Comparison of ENCODE assay signal across 2 cellular contexts in genomic region chr14:102396531-102396930, GRCh38.
TF ChIP-seq lines count a peak whose summit lies in the region.

No MANE protein-coding gene starts in this region.

TF ChIP-seq in WTC11, 78 proteins besides CTCF, POLR2A, EP300 and RAD21 (continues in another document):
- TF ChIP-seq, protein P1, sequence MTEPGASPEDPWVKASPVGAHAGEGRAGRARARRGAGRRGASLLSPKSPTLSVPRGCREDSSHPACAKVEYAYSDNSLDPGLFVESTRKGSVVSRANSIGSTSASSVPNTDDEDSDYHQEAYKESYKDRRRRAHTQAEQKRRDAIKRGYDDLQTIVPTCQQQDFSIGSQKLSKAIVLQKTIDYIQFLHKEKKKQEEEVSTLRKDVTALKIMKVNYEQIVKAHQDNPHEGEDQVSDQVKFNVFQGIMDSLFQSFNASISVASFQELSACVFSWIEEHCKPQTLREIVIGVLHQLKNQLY (CRISPR knock-in tag; IDR thresholded peaks at IDR 0.05): no peak
- TF ChIP-seq, protein P2, sequence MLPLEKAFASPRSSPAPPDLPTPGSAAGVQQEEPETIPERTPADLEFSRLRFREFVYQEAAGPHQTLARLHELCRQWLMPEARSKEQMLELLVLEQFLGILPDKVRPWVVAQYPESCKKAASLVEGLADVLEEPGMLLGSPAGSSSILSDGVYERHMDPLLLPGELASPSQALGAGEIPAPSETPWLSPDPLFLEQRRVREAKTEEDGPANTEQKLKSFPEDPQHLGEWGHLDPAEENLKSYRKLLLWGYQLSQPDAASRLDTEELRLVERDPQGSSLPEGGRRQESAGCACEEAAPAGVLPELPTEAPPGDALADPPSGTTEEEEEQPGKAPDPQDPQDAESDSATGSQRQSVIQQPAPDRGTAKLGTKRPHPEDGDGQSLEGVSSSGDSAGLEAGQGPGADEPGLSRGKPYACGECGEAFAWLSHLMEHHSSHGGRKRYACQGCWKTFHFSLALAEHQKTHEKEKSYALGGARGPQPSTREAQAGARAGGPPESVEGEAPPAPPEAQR (CRISPR knock-in tag; IDR thresholded peaks at IDR 0.05): no peak
- TF ChIP-seq, protein P3, sequence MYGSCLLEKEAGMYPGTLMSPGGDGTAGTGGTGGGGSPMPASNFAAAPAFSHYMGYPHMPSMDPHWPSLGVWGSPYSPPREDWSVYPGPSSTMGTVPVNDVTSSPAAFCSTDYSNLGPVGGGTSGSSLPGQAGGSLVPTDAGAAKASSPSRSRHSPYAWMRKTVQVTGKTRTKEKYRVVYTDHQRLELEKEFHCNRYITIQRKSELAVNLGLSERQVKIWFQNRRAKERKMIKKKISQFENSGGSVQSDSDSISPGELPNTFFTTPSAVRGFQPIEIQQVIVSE (CRISPR knock-in tag; IDR thresholded peaks at IDR 0.05; ENCODE audit: borderline replicate concordance): no peak
- no peak for TF ChIP-seq ZNF671 (CRISPR knock-in tag; IDR thresholded peaks at IDR 0.05)
- TF ChIP-seq TP53 (CRISPR knock-in tag; IDR thresholded peaks at IDR 0.05): no peak
- no peak for TF ChIP-seq EMX1 (CRISPR knock-in tag; IDR thresholded peaks at IDR 0.05)
- no peak for TF ChIP-seq NR1H2 (CRISPR knock-in tag; IDR thresholded peaks at IDR 0.05)
- no peak for TF ChIP-seq PRRX2 (CRISPR knock-in tag; IDR thresholded peaks at IDR 0.05)
- no peak for TF ChIP-seq ZNF423 (CRISPR knock-in tag; IDR thresholded peaks at IDR 0.05)
- TF ChIP-seq ZNF263 (CRISPR knock-in tag; IDR thresholded peaks at IDR 0.05; ENCODE audit: low read depth): no peak
- TF ChIP-seq, protein P4, sequence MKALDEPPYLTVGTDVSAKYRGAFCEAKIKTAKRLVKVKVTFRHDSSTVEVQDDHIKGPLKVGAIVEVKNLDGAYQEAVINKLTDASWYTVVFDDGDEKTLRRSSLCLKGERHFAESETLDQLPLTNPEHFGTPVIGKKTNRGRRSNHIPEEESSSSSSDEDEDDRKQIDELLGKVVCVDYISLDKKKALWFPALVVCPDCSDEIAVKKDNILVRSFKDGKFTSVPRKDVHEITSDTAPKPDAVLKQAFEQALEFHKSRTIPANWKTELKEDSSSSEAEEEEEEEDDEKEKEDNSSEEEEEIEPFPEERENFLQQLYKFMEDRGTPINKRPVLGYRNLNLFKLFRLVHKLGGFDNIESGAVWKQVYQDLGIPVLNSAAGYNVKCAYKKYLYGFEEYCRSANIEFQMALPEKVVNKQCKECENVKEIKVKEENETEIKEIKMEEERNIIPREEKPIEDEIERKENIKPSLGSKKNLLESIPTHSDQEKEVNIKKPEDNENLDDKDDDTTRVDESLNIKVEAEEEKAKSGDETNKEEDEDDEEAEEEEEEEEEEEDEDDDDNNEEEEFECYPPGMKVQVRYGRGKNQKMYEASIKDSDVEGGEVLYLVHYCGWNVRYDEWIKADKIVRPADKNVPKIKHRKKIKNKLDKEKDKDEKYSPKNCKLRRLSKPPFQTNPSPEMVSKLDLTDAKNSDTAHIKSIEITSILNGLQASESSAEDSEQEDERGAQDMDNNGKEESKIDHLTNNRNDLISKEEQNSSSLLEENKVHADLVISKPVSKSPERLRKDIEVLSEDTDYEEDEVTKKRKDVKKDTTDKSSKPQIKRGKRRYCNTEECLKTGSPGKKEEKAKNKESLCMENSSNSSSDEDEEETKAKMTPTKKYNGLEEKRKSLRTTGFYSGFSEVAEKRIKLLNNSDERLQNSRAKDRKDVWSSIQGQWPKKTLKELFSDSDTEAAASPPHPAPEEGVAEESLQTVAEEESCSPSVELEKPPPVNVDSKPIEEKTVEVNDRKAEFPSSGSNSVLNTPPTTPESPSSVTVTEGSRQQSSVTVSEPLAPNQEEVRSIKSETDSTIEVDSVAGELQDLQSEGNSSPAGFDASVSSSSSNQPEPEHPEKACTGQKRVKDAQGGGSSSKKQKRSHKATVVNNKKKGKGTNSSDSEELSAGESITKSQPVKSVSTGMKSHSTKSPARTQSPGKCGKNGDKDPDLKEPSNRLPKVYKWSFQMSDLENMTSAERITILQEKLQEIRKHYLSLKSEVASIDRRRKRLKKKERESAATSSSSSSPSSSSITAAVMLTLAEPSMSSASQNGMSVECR (CRISPR knock-in tag; IDR thresholded peaks at IDR 0.05; ENCODE audit: borderline replicate concordance): no peak
- no peak for TF ChIP-seq FOXP1 (CRISPR knock-in tag; IDR thresholded peaks at IDR 0.05; ENCODE audit: borderline replicate concordance)
- no peak for TF ChIP-seq ATF2 (CRISPR knock-in tag; IDR thresholded peaks at IDR 0.05; ENCODE audit: borderline replicate concordance, low read depth)
- TF ChIP-seq E2F5 (CRISPR knock-in tag; IDR thresholded peaks at IDR 0.05): no peak
- TF ChIP-seq ZNF396 (CRISPR knock-in tag; IDR thresholded peaks at IDR 0.05; ENCODE audit: borderline replicate concordance): no peak

TF ChIP-seq in H1, 55 proteins besides CTCF, POLR2A, EP300 and RAD21:
- TF ChIP-seq KDM4A (IDR thresholded peaks at IDR 0.05; ENCODE audit: low read depth, low read length, severe bottlenecking) (no peak), PHF8 (conservative IDR thresholded peaks at IDR 0.05; ENCODE audit: low read depth, low read length) (no peak), HDAC6 (IDR thresholded peaks at IDR 0.05; ENCODE audit: low read depth, low read length) (no peak), KDM1A (IDR thresholded peaks at IDR 0.05; ENCODE audit: borderline replicate concordance, low read length) (no peak), CTBP2 (IDR thresholded peaks at IDR 0.05; ENCODE audit: borderline replicate concordance, insufficient read depth, insufficient read length, low read length) (no peak)
- TF ChIP-seq, protein P5, sequence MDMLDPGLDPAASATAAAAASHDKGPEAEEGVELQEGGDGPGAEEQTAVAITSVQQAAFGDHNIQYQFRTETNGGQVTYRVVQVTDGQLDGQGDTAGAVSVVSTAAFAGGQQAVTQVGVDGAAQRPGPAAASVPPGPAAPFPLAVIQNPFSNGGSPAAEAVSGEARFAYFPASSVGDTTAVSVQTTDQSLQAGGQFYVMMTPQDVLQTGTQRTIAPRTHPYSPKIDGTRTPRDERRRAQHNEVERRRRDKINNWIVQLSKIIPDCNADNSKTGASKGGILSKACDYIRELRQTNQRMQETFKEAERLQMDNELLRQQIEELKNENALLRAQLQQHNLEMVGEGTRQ (IDR thresholded peaks at IDR 0.05; ENCODE audit: low read length): no peak
